Comparison of ENCODE assay signal across 18 cellular contexts in genomic region chr5:135318924-135319323, GRCh38.
DNase-seq lines count a peak whose midpoint lies in the region; ATAC-seq and TF ChIP-seq lines count a peak whose summit lies in the region.
"Had no signal": no experiment of that assay in that cellular context is flagged by ENCODE, and none has a peak within 500 bp of the region (broad histone marks: within the 10 kb centered on the region; RNA-seq: fewer than 3 reads in every experiment).

No MANE protein-coding gene starts in this region.

- no peaks in the 10 kb centered on the region for H3K36me3 Mint-ChIP-seq in natural killer cell treated with Interleukin-12 subunit alpha and Interleukin-12 subunit beta and Interleukin-15 and Interleukin-18, amount 100 ng/mL, for 72 hours
- no peaks in the 10 kb centered on the region for H3K36me3 Mint-ChIP-seq in natural killer cell
- no peaks in the 10 kb centered on the region for H3K36me3 Mint-ChIP-seq in mesothelial cell of epicardium
- H3K36me3 Mint-ChIP-seq: CD8-positive, alpha-beta T cell had no signal

- intact Hi-C loops in natural killer cell (cut with micrococcal nuclease): no loop called here

- peak in 1 of 2 donors; percentile 22 for ATAC-seq in natural killer cell treated with Interleukin-12 subunit alpha and Interleukin-12 subunit beta and Interleukin-15 and Interleukin-18, amount 100 ng/mL, for 72 hours
- ATAC-seq in natural killer cell: no peak
- no peak for ATAC-seq in HG03139 (IDR thresholded peaks at IDR 0.05; ENCODE audit: unreplicated experiment)
- ATAC-seq: CD8-positive, alpha-beta T cell; GM23338 had no signal

- no peak overlapping the region for H3K27ac Mint-ChIP-seq in natural killer cell treated with Interleukin-12 subunit alpha and Interleukin-12 subunit beta and Interleukin-15 and Interleukin-18, amount 100 ng/mL, for 72 hours
- H3K27ac Mint-ChIP-seq in natural killer cell: no peak overlapping the region
- H3K27ac Mint-ChIP-seq in mesothelial cell of epicardium: no peak overlapping the region
- H3K27ac Mint-ChIP-seq: CD8-positive, alpha-beta T cell; GM23338 had no signal

- no peak overlapping the region for H3K4me3 Mint-ChIP-seq in natural killer cell treated with Interleukin-12 subunit alpha and Interleukin-12 subunit beta and Interleukin-15 and Interleukin-18, amount 100 ng/mL, for 72 hours
- H3K4me3 Mint-ChIP-seq in natural killer cell (no peak overlapping the region), mesothelial cell of epicardium (no peak overlapping the region)
- H3K4me3 Mint-ChIP-seq: CD8-positive, alpha-beta T cell; GM23338 had no signal

- H3K4me1 Mint-ChIP-seq in natural killer cell treated with Interleukin-12 subunit alpha and Interleukin-12 subunit beta and Interleukin-15 and Interleukin-18, amount 100 ng/mL, for 72 hours (ENCODE audit: low read depth in 2 of 2): peaks cover 0 to 3% of the 10 kb centered on the region in 2 donors
- H3K4me1 Mint-ChIP-seq in natural killer cell (no peaks in the 10 kb centered on the region), mesothelial cell of epicardium (peaks cover 4% of the 10 kb centered on the region)
- H3K4me1 Mint-ChIP-seq: GM23338 had no signal

- no peaks in the 10 kb centered on the region for H3K9me3 Mint-ChIP-seq in natural killer cell treated with Interleukin-12 subunit alpha and Interleukin-12 subunit beta and Interleukin-15 and Interleukin-18, amount 100 ng/mL, for 72 hours
- H3K9me3 Mint-ChIP-seq in natural killer cell (no peaks in the 10 kb centered on the region), mesothelial cell of epicardium (peaks cover 4% of the 10 kb centered on the region)
- H3K9me3 Mint-ChIP-seq: CD8-positive, alpha-beta T cell; GM23338 had no signal

- no peaks in the 10 kb centered on the region for H3K27me3 Mint-ChIP-seq in natural killer cell treated with Interleukin-12 subunit alpha and Interleukin-12 subunit beta and Interleukin-15 and Interleukin-18, amount 100 ng/mL, for 72 hours
- H3K27me3 Mint-ChIP-seq in natural killer cell (ENCODE audit: low read depth in 2 of 2) (no peaks in the 10 kb centered on the region), mesothelial cell of epicardium (ENCODE audit: low read depth) (no peaks in the 10 kb centered on the region)

- peak; percentile 32 for DNase-seq in activated CD8-positive, alpha-beta memory T cell treated with anti-CD3 and anti-CD28 coated beads for 24 hours
- no peak for DNase-seq in activated CD8-positive, alpha-beta memory T cell treated with anti-CD3 and anti-CD28 coated beads, Interleukin-2, amount 50 U/mL, for 4 hours
- peak; percentile 1 for DNase-seq in natural killer cell treated with Interleukin-12 subunit alpha and Interleukin-12 subunit beta and Interleukin-15 and Interleukin-18, amount 100 ng/mL, for 72 hours (ENCODE audit: low spot score)
- DNase-seq in natural killer cell: no peak
- DNase-seq in mesothelial cell of epicardium (ENCODE audit: low spot score in 2 of 2, unreplicated experiment in 2 of 2): peak; percentile 8 to 11
- DNase-seq in ureter (ENCODE audit: low spot score): peak; percentile 26
- no peak for DNase-seq in SK-N-DZ (ENCODE audit: low spot score)
- DNase-seq: 8988T, HCEC 1CT, NCI-H1105 treated with DMSO at 0.1 percent for 48 hours, NCI-H2029 treated with DMSO at 0.1 percent for 48 hours, NCI-H226, NCI-H510A treated with DMSO at 0.1 percent for 48 hours, NCI-H774, Right ventricle myocardium superior had no signal

- TF ChIP-seq CTCF in natural killer cell (IDR thresholded peaks at IDR 0.05) (no peak), mesothelial cell of epicardium (IDR thresholded peaks at IDR 0.05; ENCODE audit: unreplicated experiment) (no peak)

Comparison
In these comparisons a context has a peak if more than half of its experiments do, and no peak if none do; other contexts are left out.
1. DNase-seq: peak in activated CD8-positive, alpha-beta memory T cell treated with anti-CD3 and anti-CD28 coated beads for 24 hours (single experiment), natural killer cell treated with Interleukin-12 subunit alpha and Interleukin-12 subunit beta and Interleukin-15 and Interleukin-18, amount 100 ng/mL, for 72 hours (single experiment), mesothelial cell of epicardium (2 of 2) and ureter (single experiment); none in activated CD8-positive, alpha-beta memory T cell treated with anti-CD3 and anti-CD28 coated beads, Interleukin-2, amount 50 U/mL, for 4 hours (single experiment), natural killer cell (single experiment) and SK-N-DZ (single experiment).